17 cellular contexts compared by ENCODE assay signal in genomic region chr12:106274012-106274411, GRCh38.
"Had no signal": no experiment of that assay in that cellular context is flagged by ENCODE, and none has a peak within 500 bp of the region (broad histone marks: within the 10 kb centered on the region; RNA-seq: fewer than 3 reads in every experiment).

No MANE protein-coding gene starts in this region.

- H3K27me3 ChIP-seq: brain microvascular endothelial cell, suprapubic skin had no signal

- H3K27ac Mint-ChIP-seq: activated naive CD8-positive, alpha-beta T cell treated with anti-CD3 and anti-CD28 coated beads for 36 hours; activated T-helper 1 cell treated with anti-CD3 and anti-CD28 coated beads, Interleukin-12 subunit alpha, Interleukin-12 subunit beta, Interleukin-2, Interleukin-4 antibody, amounts not matched to agents 30 ng/mL and 10 ng/mL and 1 ng/mL, durations not matched to agents 14 hours and 24 hours and 36 hours; dendritic cell treated with granulocyte-macrophage colony-stimulating factor and Interleukin-4, amounts not matched to agents 40 ng/mL and 50 ng/mL, for 4 days; effector memory CD8-positive, alpha-beta T cell; memory B cell; T-cell had no signal

- ATAC-seq: effector memory CD8-positive, alpha-beta T cell; stimulated activated naive CD8-positive, alpha-beta T cell treated with anti-CD3 and anti-CD28 coated beads, Interleukin-15, Interleukin-2, amounts not matched to agents 100 U/mL and 50 U/mL, for 24 hours; T-cell had no signal

- H3K9me3 ChIP-seq: mucosa of descending colon, suprapubic skin had no signal

- H3K4me3 Mint-ChIP-seq: activated naive CD8-positive, alpha-beta T cell treated with anti-CD3 and anti-CD28 coated beads for 36 hours; activated T-helper 1 cell treated with anti-CD3 and anti-CD28 coated beads, Interleukin-12 subunit alpha, Interleukin-12 subunit beta, Interleukin-2, Interleukin-4 antibody, amounts not matched to agents 30 ng/mL and 10 ng/mL and 1 ng/mL, durations not matched to agents 14 hours and 24 hours and 36 hours; dendritic cell treated with granulocyte-macrophage colony-stimulating factor and Interleukin-4, amounts not matched to agents 40 ng/mL and 50 ng/mL, for 4 days; effector memory CD8-positive, alpha-beta T cell; memory B cell; nephron; T-cell; type B pancreatic cell had no signal

- H3K27me3 Mint-ChIP-seq: activated naive CD8-positive, alpha-beta T cell treated with anti-CD3 and anti-CD28 coated beads for 36 hours; T-cell; type B pancreatic cell had no signal

- H3K4me3 ChIP-seq: mucosa of descending colon, suprapubic skin had no signal

- H3K36me3 ChIP-seq: brain microvascular endothelial cell, suprapubic skin had no signal

- H3K9me3 Mint-ChIP-seq: activated naive CD8-positive, alpha-beta T cell treated with anti-CD3 and anti-CD28 coated beads for 36 hours; activated T-helper 1 cell treated with anti-CD3 and anti-CD28 coated beads, Interleukin-12 subunit alpha, Interleukin-12 subunit beta, Interleukin-2, Interleukin-4 antibody, amounts not matched to agents 30 ng/mL and 10 ng/mL and 1 ng/mL, durations not matched to agents 14 hours and 24 hours and 36 hours; dendritic cell treated with granulocyte-macrophage colony-stimulating factor and Interleukin-4, amounts not matched to agents 40 ng/mL and 50 ng/mL, for 4 days; effector memory CD8-positive, alpha-beta T cell; memory B cell; nephron; T-cell; type B pancreatic cell had no signal

- H3K27ac ChIP-seq: brain microvascular endothelial cell, suprapubic skin had no signal

- H3K36me3 Mint-ChIP-seq: activated naive CD8-positive, alpha-beta T cell treated with anti-CD3 and anti-CD28 coated beads for 36 hours; T-cell; type B pancreatic cell had no signal

- DNase-seq: activated CD4-positive, CD25-positive, alpha-beta regulatory T cell treated with anti-CD3 and anti-CD28 coated beads, Interleukin-2, amount 50 U/mL, for 72 hours; activated naive CD8-positive, alpha-beta T cell treated with anti-CD3 and anti-CD28 coated beads for 36 hours; brain microvascular endothelial cell; effector memory CD8-positive, alpha-beta T cell; foreskin melanocyte; left colon; stimulated activated CD4-positive, alpha-beta T cell treated with anti-CD3 and anti-CD28 coated beads, Interleukin-4, amount 100 ng/mL, for 24 hours; stimulated activated naive CD8-positive, alpha-beta T cell treated with anti-CD3 and anti-CD28 coated beads, Interleukin-15, Interleukin-2, amounts not matched to agents 100 U/mL and 50 U/mL, for 24 hours; T-cell; T-helper 9 cell had no signal
